Comparison of ENCODE assay signal across 9 cellular contexts in the genomic region with DNA sequence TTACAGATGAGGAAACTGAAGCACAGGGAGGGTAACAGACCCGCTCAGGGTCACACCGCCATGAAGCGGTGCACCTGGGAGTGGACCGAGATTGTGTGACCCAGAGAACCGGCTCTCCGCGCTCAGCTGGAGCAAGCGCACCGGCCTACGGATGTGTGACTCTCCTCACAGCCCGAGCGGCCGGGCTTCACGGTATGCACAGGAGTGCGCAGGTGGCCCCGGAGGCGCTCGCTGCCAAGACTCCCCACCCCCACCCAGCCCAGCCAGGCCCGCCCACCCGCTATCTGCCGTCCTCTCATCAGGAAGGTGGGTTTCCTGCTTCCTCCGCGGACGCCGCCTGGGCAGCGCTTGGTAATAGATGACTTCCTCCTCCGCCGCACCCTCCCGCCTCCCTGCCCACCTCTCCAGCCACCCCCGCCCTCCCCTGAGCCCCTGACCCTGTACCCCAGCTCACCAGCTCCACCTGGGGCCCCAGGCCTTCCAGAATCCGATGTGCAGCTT.
DNase-seq lines count a peak whose midpoint lies in the region; ATAC-seq and TF ChIP-seq lines count a peak whose summit lies in the region.
"Had no signal": no experiment of that assay in that cellular context is flagged by ENCODE, and none has a peak within 500 bp of the region (broad histone marks: within the 10 kb centered on the region; RNA-seq: fewer than 3 reads in every experiment).

No MANE protein-coding gene starts in this region.

- H3K27me3 ChIP-seq in right cardiac atrium (ENCODE audit: control insufficient read depth, insufficient read depth) (no peaks in the 10 kb centered on the region), upper lobe of right lung (no peaks in the 10 kb centered on the region), PC-3 (ENCODE audit: low read length) (no peaks in the 10 kb centered on the region), WERI-Rb-1 (ENCODE audit: insufficient read depth, low read depth, severe bottlenecking) (no peaks in the 10 kb centered on the region)

- H3K4me1 ChIP-seq in right cardiac atrium (ENCODE audit: control insufficient read depth, insufficient read depth, low read length) (peaks cover 23% of the 10 kb centered on the region), upper lobe of right lung (peaks cover 53% of the 10 kb centered on the region), PC-3 (ENCODE audit: insufficient read depth, low read length) (peaks cover 22% of the 10 kb centered on the region)

- H3K36me3 Mint-ChIP-seq in activated CD8-positive, alpha-beta T cell treated with anti-CD3 and anti-CD28 coated beads for 36 hours (ENCODE audit: low read depth) = peaks cover 30% of the 10 kb centered on the region

- POLR2A ChIA-PET in activated CD8-positive, alpha-beta T cell treated with anti-CD3 and anti-CD28 coated beads for 36 hours (lab: Charles Lee) = no interaction called here
- POLR2A ChIA-PET in PC-3 (lab: Charles Lee; ENCODE audit: unreplicated experiment) = no interaction called here

- H3K27ac ChIP-seq in right cardiac atrium (ENCODE audit: low read length) (peak overlapping the region; percentile 68), upper lobe of right lung (peak overlapping the region; percentile 74), PC-3 (ENCODE audit: low read length) (no peak overlapping the region), WERI-Rb-1 (no peak overlapping the region)

- ATAC-seq in Right ventricle myocardium inferior (no peak), right cardiac atrium (peak in 1 of 2 donors; percentile 0), upper lobe of right lung (peak; percentile 0), PC-3 (no peak), GM18520 (IDR thresholded peaks at IDR 0.05; ENCODE audit: unreplicated experiment) (no peak)
- ATAC-seq in activated CD8-positive, alpha-beta T cell treated with anti-CD3 and anti-CD28 coated beads for 36 hours = peak; percentile 3

- peaks cover 13% of the 10 kb centered on the region; the same call in 1 of the 2 replicates for H4K20me1 ChIP-seq in PC-3 (ENCODE audit: low read length)

- H3K4me1 Mint-ChIP-seq in activated CD8-positive, alpha-beta T cell treated with anti-CD3 and anti-CD28 coated beads for 36 hours (ENCODE audit: low read depth) = peaks cover 53% of the 10 kb centered on the region

- H3K9me3 Mint-ChIP-seq in activated CD8-positive, alpha-beta T cell treated with anti-CD3 and anti-CD28 coated beads for 36 hours = peaks cover 2% of the 10 kb centered on the region

- no peak overlapping the region for H2AFZ ChIP-seq in PC-3 (ENCODE audit: low read length)

- no peaks in the 10 kb centered on the region for H3F3A ChIP-seq in PC-3 (ENCODE audit: low read length, unreplicated experiment)

- H3K4me2 ChIP-seq in PC-3 (ENCODE audit: low read length) = no peak overlapping the region

- no peaks in the 10 kb centered on the region for H3K27me3 Mint-ChIP-seq in activated CD8-positive, alpha-beta T cell treated with anti-CD3 and anti-CD28 coated beads for 36 hours

- no peak overlapping the region for H3K9ac ChIP-seq in PC-3 (ENCODE audit: low read length)

- H3K27ac Mint-ChIP-seq in activated CD8-positive, alpha-beta T cell treated with anti-CD3 and anti-CD28 coated beads for 36 hours = peak overlapping the region; percentile 83

- peak; percentile 75 for DNase-seq in Right ventricle myocardium inferior (ENCODE audit: missing footprints)
- no peak for DNase-seq in cardiac septum (ENCODE audit: low spot score)
- DNase-seq in activated CD8-positive, alpha-beta T cell treated with anti-CD3 and anti-CD28 coated beads for 36 hours = peak; percentile 69
- peak in 2 of 3 donors; percentile 74 to 82 for DNase-seq in right cardiac atrium
- DNase-seq in upper lobe of right lung = no peak
- DNase-seq in PC-3 = no peak
- no peak for DNase-seq in WERI-Rb-1
- DNase-seq: DMS79 had no signal

- CTCF ChIA-PET in activated CD8-positive, alpha-beta T cell treated with anti-CD3 and anti-CD28 coated beads for 36 hours (lab: Charles Lee) = no interaction called here
- CTCF ChIA-PET in PC-3 (lab: Charles Lee) = no interaction called here

- intact Hi-C loops in Right ventricle myocardium inferior (cut with DNase I) = loop anchor here (5.0 kb wide), 2 partner anchors 51 to 111 kb away; a partner anchor contains a TSS
- intact Hi-C loops in cardiac septum (cut with DNase I) = loop anchor here (2.0 to 5.0 kb wide), 5 partner anchors 18 to 291 kb away; a partner anchor contains a TSS
- intact Hi-C loops in activated CD8-positive, alpha-beta T cell treated with anti-CD3 and anti-CD28 coated beads for 36 hours (cut with micrococcal nuclease) = loop anchor here (10.0 kb wide), 2 partner anchors 88 to 308 kb away; no protein-coding TSS in a partner anchor
- intact Hi-C loops in right cardiac atrium (cut with DNase I) = no loop called here
- intact Hi-C loops in upper lobe of right lung (cut with DNase I) = no loop called here
- intact Hi-C loops in PC-3 (cut with micrococcal nuclease) = no loop called here

- H3K4me3 ChIP-seq in right cardiac atrium (ENCODE audit: low read length) = peak overlapping the region; percentile 11
- peak overlapping the region; percentile 42 for H3K4me3 ChIP-seq in upper lobe of right lung
- H3K4me3 ChIP-seq in PC-3 (ENCODE audit: low read length) = no peak overlapping the region
- H3K4me3 ChIP-seq in WERI-Rb-1 (ENCODE audit: low read depth, low read length) = no peak overlapping the region

- TF ChIP-seq CTCF in activated CD8-positive, alpha-beta T cell treated with anti-CD3 and anti-CD28 coated beads for 36 hours (IDR thresholded peaks at IDR 0.05) = no peak
- TF ChIP-seq CTCF in upper lobe of right lung (IDR thresholded peaks at IDR 0.05) = no peak
- no peak for TF ChIP-seq CTCF in PC-3 (conservative IDR thresholded peaks at IDR 0.05; ENCODE audit: low read depth, low read length)
- no peak for TF ChIP-seq CTCF in WERI-Rb-1 (IDR thresholded peaks at IDR 0.05; ENCODE audit: low read depth, low read length)

- H3K36me3 ChIP-seq in upper lobe of right lung (peaks cover 44% of the 10 kb centered on the region), PC-3 (ENCODE audit: low read depth, low read length) (no peaks in the 10 kb centered on the region), WERI-Rb-1 (peaks cover 84% of the 10 kb centered on the region)

- peak overlapping the region; percentile 58 for H3K4me3 Mint-ChIP-seq in activated CD8-positive, alpha-beta T cell treated with anti-CD3 and anti-CD28 coated beads for 36 hours

- H3K9me2 ChIP-seq in PC-3 (replicated peaks; ENCODE audit: low read length) = no peaks in the 10 kb centered on the region

- H3K9me3 ChIP-seq in right cardiac atrium (ENCODE audit: control insufficient read depth, low read length) (no peaks in the 10 kb centered on the region), upper lobe of right lung (no peaks in the 10 kb centered on the region), PC-3 (ENCODE audit: low read length) (no peaks in the 10 kb centered on the region), WERI-Rb-1 (ENCODE audit: severe bottlenecking) (no peaks in the 10 kb centered on the region)

- 65% methylated on average over 31 of the region's 31 CpGs for WGBS in right cardiac atrium

- no TSS peak for BruUV-seq in PC-3 (replicated peaks; lab: Mats Ljungman, UMichigan)

- H3K79me2 ChIP-seq in PC-3 (ENCODE audit: low read length) = no peaks in the 10 kb centered on the region

Comparison
In these comparisons a context has a peak if more than half of its experiments do, and no peak if none do; other contexts are left out.
1. DNase-seq: peak in Right ventricle myocardium inferior (single experiment), activated CD8-positive, alpha-beta T cell treated with anti-CD3 and anti-CD28 coated beads for 36 hours (single experiment) and right cardiac atrium (2 of 3); none in cardiac septum (single experiment), upper lobe of right lung (single experiment), PC-3 (single experiment) and WERI-Rb-1 (single experiment).
2. intact Hi-C loops: an anchor here in Right ventricle myocardium inferior (5.0 kb wide), cardiac septum (2.0 to 5.0 kb wide) and activated CD8-positive, alpha-beta T cell treated with anti-CD3 and anti-CD28 coated beads for 36 hours (10.0 kb wide); none called in right cardiac atrium, upper lobe of right lung and PC-3.
3. ATAC-seq: peak in activated CD8-positive, alpha-beta T cell treated with anti-CD3 and anti-CD28 coated beads for 36 hours (single experiment) and upper lobe of right lung (single experiment); none in Right ventricle myocardium inferior (single experiment), PC-3 (single experiment) and GM18520 (single experiment).
4. H3K27ac ChIP-seq: peak in right cardiac atrium (single experiment) and upper lobe of right lung (single experiment); none in PC-3 (single experiment) and WERI-Rb-1 (single experiment).
5. H3K4me3 ChIP-seq: peak in right cardiac atrium (single experiment) and upper lobe of right lung (single experiment); none in PC-3 (single experiment) and WERI-Rb-1 (single experiment).